Comparison of ENCODE assay signal across 11 cellular contexts in genomic region chr19:11451942-11452813, GRCh38. TPM values are rescaled to one million over a fixed set of nuclear protein-coding genes. Genes with fewer than 3 reads are reported as not detected.
DNase-seq lines count a peak whose midpoint lies in the region; ATAC-seq, FAIRE-seq and TF ChIP-seq lines count a peak whose summit lies in the region.
"Had no signal": no experiment of that assay in that cellular context is flagged by ENCODE, and none has a peak within 500 bp of the region (broad histone marks: within the 10 kb centered on the region; RNA-seq: fewer than 3 reads in every experiment).

No MANE protein-coding gene starts in this region.

- no peak overlapping the region for H4K8ac ChIP-seq in IMR-90 (ENCODE audit: low read depth in 2 of 2, low read length in 2 of 2)

- TF ChIP-seq POLR2A in IMR-90 (IDR thresholded peaks at IDR 0.05; ENCODE audit: low read depth, low read length) (no peak), GM12878 (IDR thresholded peaks at IDR 0.05; ENCODE audit: low read depth, low read length) (no peak), upper lobe of left lung (IDR thresholded peaks at IDR 0.05) (no peak), gastroesophageal sphincter (IDR thresholded peaks at IDR 0.05) (no peak)

- TF ChIP-seq RAD21 in IMR-90 (IDR thresholded peaks at IDR 0.05; ENCODE audit: low read length) (no peak), GM12878 (IDR thresholded peaks at IDR 0.05; ENCODE audit: insufficient read depth, low read depth, low read length) (no peak)

- SMC1A ChIA-PET in GM12878 (lab: Charles Lee; ENCODE audit: uncharacterized antibody, unreplicated experiment), result interaction anchor here (0.6 to 1.6 kb wide), 10 partner anchors 16 to 393 kb away, joined by 3 to 7 read pairs (median 5); partner anchors contain the start of genes ECSIT and SWSAP1

- H3F3A ChIP-seq in DOHH2 (ENCODE audit: control insufficient read depth, insufficient read depth), result peaks cover 6% of the 10 kb centered on the region

- no peak for DNase-seq in IMR-90
- DNase-seq in GM12878 (ENCODE audit: low read depth, low spot score), result no peak
- no peak for DNase-seq in mesothelial cell of epicardium (ENCODE audit: low spot score in 2 of 2, unreplicated experiment in 2 of 2)
- no peak for DNase-seq in upper lobe of left lung
- no peak for DNase-seq in NCI-H128 (lab: John Stamatoyannopoulos, UW; ENCODE audit: unreplicated experiment)
- no peak for DNase-seq in NCI-H187 treated with DMSO at 0.1 percent for 48 hours (lab: John Stamatoyannopoulos, UW)
- DNase-seq: activated CD8-positive, alpha-beta memory T cell treated with anti-CD3 and anti-CD28 coated beads for 24 hours; CD4-positive, CD25-positive, alpha-beta regulatory T cell had no signal

- no peaks in the 10 kb centered on the region for H3K79me1 ChIP-seq in IMR-90 (ENCODE audit: low read depth in 1 of 2, low read length in 2 of 2)

- H4K5ac ChIP-seq in IMR-90 (ENCODE audit: low read depth, low read length), result no peak overlapping the region

- intact Hi-C loops in IMR-90 (cut with micrococcal nuclease), result no loop called here
- intact Hi-C loops in GM12878 (cut with micrococcal nuclease; ENCODE audit: unreplicated experiment), result no loop called here

- H2AK9ac ChIP-seq in IMR-90 (replicated peaks; ENCODE audit: low read depth, low read length, poor library complexity), result no peak overlapping the region

- H3K27ac ChIP-seq in DOHH2 (ENCODE audit: low read depth, low read length) (no peak overlapping the region), IMR-90 (ENCODE audit: insufficient read depth, low read length) (no peak overlapping the region), GM12878 (ENCODE audit: control insufficient read depth, insufficient read depth) (no peak overlapping the region), upper lobe of left lung (no peak overlapping the region), gastroesophageal sphincter (no peak overlapping the region)
- H3K27ac ChIP-seq: SJSA1 had no signal

- no peak overlapping the region for H2BK15ac ChIP-seq in IMR-90 (ENCODE audit: low read depth, low read length)

- H3K18ac ChIP-seq in IMR-90 (ENCODE audit: low read depth, low read length), result no peak overlapping the region

- no peak overlapping the region for H3K14ac ChIP-seq in IMR-90 (replicated peaks; ENCODE audit: low read depth, low read length)

- no peak overlapping the region for H3K4me3 Mint-ChIP-seq in mesothelial cell of epicardium
- H3K4me3 Mint-ChIP-seq: CD4-positive, CD25-positive, alpha-beta regulatory T cell had no signal

- TF ChIP-seq EP300 in GM12878 (IDR thresholded peaks at IDR 0.05; ENCODE audit: borderline replicate concordance in 1 of 2, control insufficient read depth in 1 of 2, low read depth in 2 of 2, low read length in 2 of 2) (peak in 1 of 2 experiments; percentile 29; a peak in 1 of 4 replicates), upper lobe of left lung (IDR thresholded peaks at IDR 0.05) (no peak), gastroesophageal sphincter (IDR thresholded peaks at IDR 0.05) (no peak)

- ATAC-seq in IMR-90 (ENCODE audit: low read depth) (no peak), GM12878 (peak; percentile 66), upper lobe of left lung (ENCODE audit: low FRiP score in 2 of 2) (no peak), gastroesophageal sphincter (no peak)

- no peaks in the 10 kb centered on the region for H3K9me1 ChIP-seq in IMR-90 (ENCODE audit: insufficient read depth, low read length)

- CTCF ChIA-PET in IMR-90 (lab: Yijun Ruan, JAX) (interaction anchor here (0.7 to 1.1 kb wide), 3 partner anchors 9 to 158 kb away, joined by 5 to 7 read pairs (median 5); no protein-coding TSS in a partner anchor), GM12878 (lab: Yijun Ruan, JAX) (interaction anchor here (0.6 to 1.8 kb wide), 17 partner anchors 9 to 468 kb away, joined by 3 to 14 read pairs (median 4); partner anchors contain the start of genes ODAD3, PRKCSH and SWSAP1)

- H3K79me2 ChIP-seq in DOHH2 (ENCODE audit: control insufficient read depth, low read length) (no peaks in the 10 kb centered on the region), GM12878 (ENCODE audit: control insufficient read depth, insufficient read depth, low read length) (no peaks in the 10 kb centered on the region)

- H3K36me3 Mint-ChIP-seq in mesothelial cell of epicardium, result peaks cover 5% of the 10 kb centered on the region
- H3K36me3 Mint-ChIP-seq: CD4-positive, CD25-positive, alpha-beta regulatory T cell had no signal

- no peak overlapping the region for H2BK120ac ChIP-seq in IMR-90 (ENCODE audit: low read depth, low read length)

- no peak overlapping the region for H2AK5ac ChIP-seq in IMR-90 (ENCODE audit: low read depth, low read length)

- H4K91ac ChIP-seq in IMR-90 (ENCODE audit: insufficient read depth, low read depth, low read length), result no peak overlapping the region

- no peak overlapping the region for H3K4me2 ChIP-seq in DOHH2 (ENCODE audit: low read length)
- no peak overlapping the region for H3K4me2 ChIP-seq in IMR-90 (ENCODE audit: low read depth, low read length)
- H3K4me2 ChIP-seq in GM12878 (ENCODE audit: control insufficient read depth, insufficient read depth), result peak overlapping the region; percentile 17; the same call in 1 of the 2 replicates

- no peak overlapping the region for H3K23ac ChIP-seq in IMR-90 (ENCODE audit: low read depth, low read length)

- H3K4me1 ChIP-seq in DOHH2 (ENCODE audit: control insufficient read depth, low read length) (peaks cover 9% of the 10 kb centered on the region), IMR-90 (ENCODE audit: control insufficient read depth, insufficient read depth, low read length) (no peaks in the 10 kb centered on the region; the same call in 1 of the 2 replicates), GM12878 (ENCODE audit: control insufficient read depth, insufficient read depth, low read length) (0 out of 2 replicates have a peak, but pooled peaks cover 4% of the 10 kb centered on the region), upper lobe of left lung (peaks cover 0 to 4% (median 0%) of the 10 kb centered on the region in 4 donors), gastroesophageal sphincter (peaks cover 0 to 4% (median 0%) of the 10 kb centered on the region in 3 donors)
- H3K4me1 ChIP-seq: SJSA1 had no signal

- H3K27me3 ChIP-seq in DOHH2 (ENCODE audit: control insufficient read depth, low read length) (no peaks in the 10 kb centered on the region), IMR-90 (ENCODE audit: control insufficient read depth, insufficient read depth, low read length) (no peaks in the 10 kb centered on the region), GM12878 (replicated peaks in 1 of 2; ENCODE audit: control insufficient read depth in 2 of 2, insufficient read depth in 2 of 2, low read length in 1 of 2) (no peaks in the 10 kb centered on the region), upper lobe of left lung (no peaks in the 10 kb centered on the region), gastroesophageal sphincter (peaks cover 22% of the 10 kb centered on the region)
- H3K27me3 ChIP-seq: SJSA1 had no signal

- peak overlapping the region; percentile 34 for H2AFZ ChIP-seq in IMR-90 (replicated peaks; ENCODE audit: low read length, poor library complexity)
- no peak overlapping the region for H2AFZ ChIP-seq in GM12878 (ENCODE audit: control insufficient read depth, low read depth, low read length)

- POLR2A ChIA-PET in IMR-90 (lab: Charles Lee; ENCODE audit: unreplicated experiment) (interaction anchor here (0.6 to 0.7 kb wide), 4 partner anchors 8 to 567 kb away, joined by 3 to 12 read pairs (median 6); partner anchors contain the start of gene ECSIT), GM12878 (lab: Charles Lee) (interaction anchor here (0.5 to 1.7 kb wide), 13 partner anchors 8 to 564 kb away, joined by 3 to 9 read pairs (median 4); partner anchors contain the start of genes ODAD3 and PRKCSH)

- H3K36me3 ChIP-seq in DOHH2 (ENCODE audit: control insufficient read depth, low read length) (peaks cover 31% of the 10 kb centered on the region), IMR-90 (ENCODE audit: control insufficient read depth, insufficient read depth, low read length) (peaks cover 26% of the 10 kb centered on the region), GM12878 (ENCODE audit: control insufficient read depth in 2 of 2, insufficient read depth in 2 of 2, low read length in 1 of 2) (peaks cover 0 to 11% of the 10 kb centered on the region in 2 experiments; a peak in 2 of 4 replicates), upper lobe of left lung (peaks cover 14 to 38% (median 36%) of the 10 kb centered on the region in 4 donors), gastroesophageal sphincter (peaks cover 0 to 39% of the 10 kb centered on the region in 2 donors)

- H3K4me1 Mint-ChIP-seq in mesothelial cell of epicardium, result peaks cover 8% of the 10 kb centered on the region

- in situ Hi-C loops in IMR-90 (cut with MboI; ENCODE audit: low sequenced_read_pairs), result no loop called here
- in situ Hi-C loops in GM12878 (cut with MboI), result no loop called here

- TF ChIP-seq CTCF in DOHH2 (IDR thresholded peaks at IDR 0.05; ENCODE audit: low read depth, low read length, poor library complexity, severe bottlenecking) (peak; percentile 42), IMR-90 (conservative IDR thresholded peaks at IDR 0.05; ENCODE audit: low read depth, low read length) (0 out of 2 replicates have a peak, but pooled peaks have one; percentile 11), GM12878 (IDR thresholded peaks at IDR 0.05 in 2 of 3, conservative IDR thresholded peaks at IDR 0.05 in 1 of 3; ENCODE audit: control insufficient read depth in 2 of 3, extremely low read depth in 1 of 3, insufficient read depth in 1 of 3, low read depth in 3 of 3, low read length in 3 of 3) (peak in 1 of 3 experiments; percentile 12; a peak in 1 of 6 replicates), mesothelial cell of epicardium (IDR thresholded peaks at IDR 0.05; ENCODE audit: unreplicated experiment) (no peak), upper lobe of left lung (IDR thresholded peaks at IDR 0.05) (no peak), gastroesophageal sphincter (IDR thresholded peaks at IDR 0.05) (no peak)

- H3K27ac Mint-ChIP-seq in mesothelial cell of epicardium, result peak overlapping the region; percentile 57

- FAIRE-seq in GM12878 (lab: Jason Lieb, UNC), result peak; percentile 62

- H3K9me3 ChIP-seq in DOHH2 (ENCODE audit: control insufficient read depth, insufficient read depth, low read length), result no peaks in the 10 kb centered on the region
- no peaks in the 10 kb centered on the region for H3K9me3 ChIP-seq in IMR-90 (ENCODE audit: control insufficient read depth, insufficient read depth, low read length)
- no peaks in the 10 kb centered on the region for H3K9me3 ChIP-seq in GM12878 (replicated peaks; ENCODE audit: control insufficient read depth, insufficient read depth, low read length)
- no peaks in the 10 kb centered on the region for H3K9me3 ChIP-seq in upper lobe of left lung
- no peaks in the 10 kb centered on the region for H3K9me3 ChIP-seq in gastroesophageal sphincter
- H3K9me3 ChIP-seq: SJSA1 had no signal

- H2BK20ac ChIP-seq in IMR-90 (ENCODE audit: low read depth, low read length), result no peak overlapping the region

- BruUV-seq in IMR-90 (replicated peaks; lab: Mats Ljungman, UMichigan) (no TSS peak), GM12878 (replicated peaks; lab: Mats Ljungman, UMichigan) (no TSS peak)

- H3K9me2 ChIP-seq in DOHH2 (replicated peaks; ENCODE audit: control insufficient read depth, low read length), result no peaks in the 10 kb centered on the region

- dilution Hi-C loops in IMR-90 (cut with HindIII; ENCODE audit: low sequenced_read_pairs, unreplicated experiment), result no loop called here

- no peak overlapping the region for H2BK5ac ChIP-seq in IMR-90 (ENCODE audit: low read depth, low read length, poor library complexity, severe bottlenecking)

- H3K56ac ChIP-seq in IMR-90 (ENCODE audit: extremely low read depth, insufficient read depth, low read length), result no peak overlapping the region

- H4K20me1 ChIP-seq in DOHH2 (ENCODE audit: control insufficient read depth, insufficient read depth, low read depth, low read length) (no peaks in the 10 kb centered on the region), IMR-90 (ENCODE audit: insufficient read depth, low read length) (no peaks in the 10 kb centered on the region), GM12878 (ENCODE audit: control insufficient read depth, insufficient read depth) (no peaks in the 10 kb centered on the region)

- H3K9me3 Mint-ChIP-seq in mesothelial cell of epicardium, result no peaks in the 10 kb centered on the region
- H3K9me3 Mint-ChIP-seq: CD4-positive, CD25-positive, alpha-beta regulatory T cell had no signal

- WGBS in IMR-90 (ENCODE audit: extremely low coverage in 2 of 2, insufficient read length in 1 of 2), 2 experiments, result 54% methylated on average over 7 of the region's 26 CpGs; no CpG with 5 or more reads in 1 of the 2 experiments
- WGBS in GM12878 (ENCODE audit: insufficient coverage, insufficient replicate concordance, low lambda C conversion rate, missing lambda C conversion rate), result 1% methylated on average over 26 of the region's 26 CpGs
- 45 to 50% methylated on average over 26 of the region's 26 CpGs for WGBS in upper lobe of left lung, 2 donors
- 28 to 30% methylated on average over 17 to 19 of the region's 26 CpGs for WGBS in gastroesophageal sphincter (ENCODE audit: low coverage in 1 of 2), 2 donors

- no peaks in the 10 kb centered on the region for H3K27me3 Mint-ChIP-seq in mesothelial cell of epicardium (ENCODE audit: low read depth)
- H3K27me3 Mint-ChIP-seq: CD4-positive, CD25-positive, alpha-beta regulatory T cell had no signal

- RAD21 ChIA-PET in GM12878 (lab: Charles Lee; ENCODE audit: unreplicated experiment), result interaction anchor here (0.6 to 2.2 kb wide), 10 partner anchors 17 to 129 kb away, joined by 3 to 19 read pairs (median 3); partner anchors contain the start of genes EPOR and PRKCSH

- no peak overlapping the region for H3K4ac ChIP-seq in IMR-90 (ENCODE audit: low read depth, low read length)

- H3K4me3 ChIP-seq in DOHH2 (ENCODE audit: low read length) (no peak overlapping the region), IMR-90 (ENCODE audit: insufficient read depth, low read depth, low read length) (no peak overlapping the region), GM12878 (no peak overlapping the region; the same call in 1 of the 2 replicates), upper lobe of left lung (no peak overlapping the region), gastroesophageal sphincter (no peak overlapping the region)
- H3K4me3 ChIP-seq: SJSA1 had no signal

- H3K9ac ChIP-seq in IMR-90 (ENCODE audit: low read depth, low read length), result no peak overlapping the region
- no peak overlapping the region for H3K9ac ChIP-seq in GM12878 (ENCODE audit: control insufficient read depth, insufficient read depth, low read length)

RNA-seq across cellular contexts. Expression of gene PRKCSH, which starts 16.7 kb away (rescaled TPM):
- 36.0 and 55.8 TPM in 2 replicates for total RNA-seq in IMR-90 (2012; rRNA removed)
- polyA plus RNA-seq in IMR-90 (2012; rRNA removed), result 252 and 272 TPM in 2 replicates
- 208 and 303 TPM in 2 replicates for polyA plus RNA-seq in IMR-90 (2012; cell fraction: cytosol; rRNA removed)
- polyA plus RNA-seq in IMR-90 (2012; cell fraction: nucleus; rRNA removed; ENCODE audit: low replicate concordance), result 310 and 537 TPM in 2 replicates
- total RNA-seq in GM12878 (2013; cell fraction: nucleolus; rRNA removed), result 82.5 and 98.4 TPM in 2 replicates
- 95.5 and 99.3 TPM in 2 replicates for total RNA-seq in GM12878 (2014; rRNA removed)
- 37.9 and 40.5 TPM in 2 replicates for total RNA-seq in GM12878 (2014; rRNA removed; fragmentation: Illumina TruSeq; extraction: Trizol)
- total RNA-seq in GM12878 (2021), result 271 and 280 TPM in 2 replicates
- 102 TPM for polyA plus RNA-seq in GM12878 (2011; ENCODE audit: low read depth)
- polyA plus RNA-seq in GM12878 (2011; rRNA removed), result 31.5 and 42.0 TPM in 2 replicates
- 77.2 and 88.9 TPM in 2 replicates for polyA plus RNA-seq in GM12878 (2011; cell fraction: cytosol; rRNA removed)
- polyA plus RNA-seq in GM12878 (2011; cell fraction: nucleus; rRNA removed), result 270 and 309 TPM in 2 replicates
- polyA plus RNA-seq in GM12878 (2012), result 225 and 255 TPM in 2 replicates
- polyA plus RNA-seq in GM12878 (2014; fragmentation: Illumina TruSeq; extraction: Trizol), result 60.5 and 97.4 TPM in 2 replicates
- 1 to 10 TPM; 1.1 to 5.2 TPM for polyA plus RNA-seq in GM12878 (2014; fragmentation: Nextera tagmentation; extraction: Ambion mirVana)
- 110 and 125 TPM in 2 replicates for polyA plus RNA-seq in GM12878 (2014; rRNA removed)
- polyA plus RNA-seq in GM12878 (2016; fragmentation: Nextera tagmentation; extraction: Ambion mirVana), result 10 to 100 TPM; 42.0 to 46.1 TPM
- 47.5 and 73.1 TPM in 2 replicates for polyA minus RNA-seq in GM12878 (2011; rRNA and poly(A)+ RNA removed)
- polyA minus RNA-seq in GM12878 (2011; cell fraction: cytosol; rRNA and poly(A)+ RNA removed), result 83.8 and 90.2 TPM in 2 replicates
- 53.7 and 95.3 TPM in 2 replicates for polyA minus RNA-seq in GM12878 (2011; cell fraction: nucleus; rRNA and poly(A)+ RNA removed)
- total RNA-seq in mesothelial cell of epicardium, result 381 to 396 TPM (median 385 TPM) in 3 replicates
- 100 to 1,000 TPM; 124 to 341 (median 187) TPM for total RNA-seq in upper lobe of left lung
- 100 to 1,000 TPM in 1 of 4 donors, 10 to 100 TPM in 3; 72.8 to 112 (median 85.8) TPM for total RNA-seq in gastroesophageal sphincter

RNA-seq across cellular contexts. Expression of gene ODAD3, which starts 17.3 kb away (rescaled TPM):
- under 0.01 and 0.28 TPM in 2 replicates for total RNA-seq in IMR-90 (2012; rRNA removed)
- 0.04 and 0.44 TPM in 2 replicates for polyA plus RNA-seq in IMR-90 (2012; rRNA removed)
- polyA plus RNA-seq in IMR-90 (2012; cell fraction: cytosol; rRNA removed), result 0.04 and 0.09 TPM in 2 replicates
- 0.64 and 0.76 TPM in 2 replicates for polyA plus RNA-seq in IMR-90 (2012; cell fraction: nucleus; rRNA removed; ENCODE audit: low replicate concordance)
- total RNA-seq in GM12878 (2013; cell fraction: nucleolus; rRNA removed), result not detected in 2 replicates
- total RNA-seq in GM12878 (2014; rRNA removed), result not detected in 2 replicates
- not detected in 2 replicates for total RNA-seq in GM12878 (2014; rRNA removed; fragmentation: Illumina TruSeq; extraction: Trizol)
- total RNA-seq in GM12878 (2021), result 0.11 and 0.28 TPM in 2 replicates
- 0.13 TPM for polyA plus RNA-seq in GM12878 (2011; ENCODE audit: low read depth)
- 0.20 and 0.39 TPM in 2 replicates for polyA plus RNA-seq in GM12878 (2011; rRNA removed)
- 0.20 and 0.24 TPM in 2 replicates for polyA plus RNA-seq in GM12878 (2011; cell fraction: cytosol; rRNA removed)
- 0.31 and 0.85 TPM in 2 replicates for polyA plus RNA-seq in GM12878 (2011; cell fraction: nucleus; rRNA removed)
- polyA plus RNA-seq in GM12878 (2012), result 1.0 and 1.2 TPM in 2 replicates
- not detected in 2 replicates for polyA plus RNA-seq in GM12878 (2014; fragmentation: Illumina TruSeq; extraction: Trizol)
- not detected for polyA plus RNA-seq in GM12878 (2014; fragmentation: Nextera tagmentation; extraction: Ambion mirVana)
- 0.08 TPM in 1 of 2 replicates, not detected in the other for polyA plus RNA-seq in GM12878 (2014; rRNA removed)
- under 1 TPM in 1 of 2 experiments, not detected in 1; 0.11 TPM for polyA plus RNA-seq in GM12878 (2016; fragmentation: Nextera tagmentation; extraction: Ambion mirVana)
- polyA minus RNA-seq in GM12878 (2011; rRNA and poly(A)+ RNA removed), result not detected in 2 replicates
- not detected in 2 replicates for polyA minus RNA-seq in GM12878 (2011; cell fraction: cytosol; rRNA and poly(A)+ RNA removed)
- polyA minus RNA-seq in GM12878 (2011; cell fraction: nucleus; rRNA and poly(A)+ RNA removed), result 0.24 TPM in 1 of 2 replicates, not detected in the other
- 0.95 to 1.7 TPM (median 1.4 TPM) in 3 replicates for total RNA-seq in mesothelial cell of epicardium
- 10 to 100 TPM in 1 of 6 donors, 1 to 10 TPM in 4, under 1 TPM in 1; 0.34 to 11.1 (median 4.1) TPM for total RNA-seq in upper lobe of left lung
- total RNA-seq in gastroesophageal sphincter, result 1 to 10 TPM in 1 of 4 donors, under 1 TPM in 1, not detected in 2; 0.27 to 1.4 TPM
- total RNA-seq: CD4-positive, CD25-positive, alpha-beta regulatory T cell had no signal
- polyA plus RNA-seq: CD4-positive, CD25-positive, alpha-beta regulatory T cell had no signal

RNA-seq across cellular contexts. Expression of gene ELAVL3, which starts 28.7 kb away (rescaled TPM):
- total RNA-seq in IMR-90 (2012; rRNA removed), result not detected in 2 replicates
- polyA plus RNA-seq in IMR-90 (2012; rRNA removed), result not detected in 2 replicates
- polyA plus RNA-seq in IMR-90 (2012; cell fraction: cytosol; rRNA removed), result not detected in 2 replicates
- 0.02 TPM in 2 replicates for polyA plus RNA-seq in IMR-90 (2012; cell fraction: nucleus; rRNA removed; ENCODE audit: low replicate concordance)
- not detected in 2 replicates for total RNA-seq in GM12878 (2013; cell fraction: nucleolus; rRNA removed)
- under 0.01 TPM in 1 of 2 replicates, not detected in the other for total RNA-seq in GM12878 (2014; rRNA removed)
- total RNA-seq in GM12878 (2014; rRNA removed; fragmentation: Illumina TruSeq; extraction: Trizol), result not detected in 2 replicates
- not detected in 2 replicates for total RNA-seq in GM12878 (2021)
- not detected for polyA plus RNA-seq in GM12878 (2011; ENCODE audit: low read depth)
- polyA plus RNA-seq in GM12878 (2011; rRNA removed), result not detected in 2 replicates
- not detected in 2 replicates for polyA plus RNA-seq in GM12878 (2011; cell fraction: cytosol; rRNA removed)
- 0.01 TPM in 1 of 2 replicates, not detected in the other for polyA plus RNA-seq in GM12878 (2011; cell fraction: nucleus; rRNA removed)
- 0.07 and 0.13 TPM in 2 replicates for polyA plus RNA-seq in GM12878 (2012)
- 0.01 TPM in 1 of 2 replicates, not detected in the other for polyA plus RNA-seq in GM12878 (2014; fragmentation: Illumina TruSeq; extraction: Trizol)
- polyA plus RNA-seq in GM12878 (2014; fragmentation: Nextera tagmentation; extraction: Ambion mirVana), result not detected
- polyA plus RNA-seq in GM12878 (2014; rRNA removed), result 0.06 TPM in 1 of 2 replicates, not detected in the other
- under 1 TPM in 1 of 2 experiments, not detected in 1; 0.05 TPM for polyA plus RNA-seq in GM12878 (2016; fragmentation: Nextera tagmentation; extraction: Ambion mirVana)
- not detected in 2 replicates for polyA minus RNA-seq in GM12878 (2011; rRNA and poly(A)+ RNA removed)
- polyA minus RNA-seq in GM12878 (2011; cell fraction: cytosol; rRNA and poly(A)+ RNA removed), result not detected in 2 replicates
- polyA minus RNA-seq in GM12878 (2011; cell fraction: nucleus; rRNA and poly(A)+ RNA removed), result not detected in 2 replicates
- 0.07 to 0.63 TPM in 2 of 3 replicates, not detected in the other for total RNA-seq in mesothelial cell of epicardium
- total RNA-seq in upper lobe of left lung, result under 1 TPM in 1 of 6 donors, not detected in 5; 0.03 TPM
- 1 to 10 TPM in 1 of 4 donors, under 1 TPM in 2, not detected in 1; 0.04 to 3.3 (median 0.27) TPM for total RNA-seq in gastroesophageal sphincter
- total RNA-seq: CD4-positive, CD25-positive, alpha-beta regulatory T cell had no signal
- polyA plus RNA-seq: CD4-positive, CD25-positive, alpha-beta regulatory T cell had no signal

RNA-seq across cellular contexts. Expression of gene RGL3, which starts 33.1 kb away (rescaled TPM):
- 0.18 TPM in 1 of 2 replicates, not detected in the other for total RNA-seq in IMR-90 (2012; rRNA removed)
- 0.34 and 0.62 TPM in 2 replicates for polyA plus RNA-seq in IMR-90 (2012; rRNA removed)
- polyA plus RNA-seq in IMR-90 (2012; cell fraction: cytosol; rRNA removed), result 0.27 and 0.48 TPM in 2 replicates
- polyA plus RNA-seq in IMR-90 (2012; cell fraction: nucleus; rRNA removed; ENCODE audit: low replicate concordance), result 10.2 and 19.9 TPM in 2 replicates
- 0.61 TPM in 1 of 2 replicates, not detected in the other for total RNA-seq in GM12878 (2013; cell fraction: nucleolus; rRNA removed)
- not detected in 2 replicates for total RNA-seq in GM12878 (2014; rRNA removed)
- total RNA-seq in GM12878 (2014; rRNA removed; fragmentation: Illumina TruSeq; extraction: Trizol), result not detected in 2 replicates
- total RNA-seq in GM12878 (2021), result not detected in 2 replicates
- polyA plus RNA-seq in GM12878 (2011; ENCODE audit: low read depth), result not detected
- polyA plus RNA-seq in GM12878 (2011; rRNA removed), result not detected in 2 replicates
- not detected in 2 replicates for polyA plus RNA-seq in GM12878 (2011; cell fraction: cytosol; rRNA removed)
- not detected in 2 replicates for polyA plus RNA-seq in GM12878 (2011; cell fraction: nucleus; rRNA removed)
- polyA plus RNA-seq in GM12878 (2012), result 0.25 and 0.28 TPM in 2 replicates
- not detected in 2 replicates for polyA plus RNA-seq in GM12878 (2014; fragmentation: Illumina TruSeq; extraction: Trizol)
- polyA plus RNA-seq in GM12878 (2014; fragmentation: Nextera tagmentation; extraction: Ambion mirVana), result not detected
- not detected in 2 replicates for polyA plus RNA-seq in GM12878 (2014; rRNA removed)
- polyA plus RNA-seq in GM12878 (2016; fragmentation: Nextera tagmentation; extraction: Ambion mirVana), result not detected
- not detected in 2 replicates for polyA minus RNA-seq in GM12878 (2011; rRNA and poly(A)+ RNA removed)
- polyA minus RNA-seq in GM12878 (2011; cell fraction: cytosol; rRNA and poly(A)+ RNA removed), result 2.7 TPM in 1 of 2 replicates, not detected in the other
- polyA minus RNA-seq in GM12878 (2011; cell fraction: nucleus; rRNA and poly(A)+ RNA removed), result not detected in 2 replicates
- total RNA-seq in mesothelial cell of epicardium, result 80.8 to 84.8 TPM (median 82.6 TPM) in 3 replicates
- total RNA-seq in upper lobe of left lung, result 100 to 1,000 TPM in 1 of 6 donors, 10 to 100 TPM in 5; 18.5 to 242 (median 44.6) TPM
- total RNA-seq in gastroesophageal sphincter, result 1 to 10 TPM in 2 of 4 donors, under 1 TPM in 2; 0.25 to 3.7 (median 1.3) TPM
- total RNA-seq: CD4-positive, CD25-positive, alpha-beta regulatory T cell; SJSA1 had no signal
- polyA plus RNA-seq: CD4-positive, CD25-positive, alpha-beta regulatory T cell had no signal

RNA-seq across cellular contexts. Expression of gene ZNF653, which starts 53.5 kb away (rescaled TPM):
- total RNA-seq in IMR-90 (2012; rRNA removed), result 3.9 and 4.4 TPM in 2 replicates
- 9.0 and 10.3 TPM in 2 replicates for polyA plus RNA-seq in IMR-90 (2012; rRNA removed)
- polyA plus RNA-seq in IMR-90 (2012; cell fraction: cytosol; rRNA removed), result 7.2 and 9.3 TPM in 2 replicates
- polyA plus RNA-seq in IMR-90 (2012; cell fraction: nucleus; rRNA removed; ENCODE audit: low replicate concordance), result 26.5 and 30.3 TPM in 2 replicates
- total RNA-seq in GM12878 (2013; cell fraction: nucleolus; rRNA removed), result 21.0 and 22.1 TPM in 2 replicates
- total RNA-seq in GM12878 (2014; rRNA removed), result 6.8 and 7.2 TPM in 2 replicates
- total RNA-seq in GM12878 (2014; rRNA removed; fragmentation: Illumina TruSeq; extraction: Trizol), result 4.3 and 5.2 TPM in 2 replicates
- 9.5 and 10.0 TPM in 2 replicates for total RNA-seq in GM12878 (2021)
- 3.1 TPM for polyA plus RNA-seq in GM12878 (2011; ENCODE audit: low read depth)
- 9.5 and 13.2 TPM in 2 replicates for polyA plus RNA-seq in GM12878 (2011; rRNA removed)
- polyA plus RNA-seq in GM12878 (2011; cell fraction: cytosol; rRNA removed), result 21.7 and 28.8 TPM in 2 replicates
- polyA plus RNA-seq in GM12878 (2011; cell fraction: nucleus; rRNA removed), result 34.5 and 38.5 TPM in 2 replicates
- 4.9 and 7.7 TPM in 2 replicates for polyA plus RNA-seq in GM12878 (2012)
- polyA plus RNA-seq in GM12878 (2014; fragmentation: Illumina TruSeq; extraction: Trizol), result 1.8 and 6.2 TPM in 2 replicates
- polyA plus RNA-seq in GM12878 (2014; fragmentation: Nextera tagmentation; extraction: Ambion mirVana), result not detected
- 8.1 and 11.2 TPM in 2 replicates for polyA plus RNA-seq in GM12878 (2014; rRNA removed)
- polyA plus RNA-seq in GM12878 (2016; fragmentation: Nextera tagmentation; extraction: Ambion mirVana), result 1 to 10 TPM; 2.2 to 2.8 TPM
- 5.5 and 10.6 TPM in 2 replicates for polyA minus RNA-seq in GM12878 (2011; rRNA and poly(A)+ RNA removed)
- 1.9 and 7.0 TPM in 2 replicates for polyA minus RNA-seq in GM12878 (2011; cell fraction: cytosol; rRNA and poly(A)+ RNA removed)
- polyA minus RNA-seq in GM12878 (2011; cell fraction: nucleus; rRNA and poly(A)+ RNA removed), result 8.1 and 14.7 TPM in 2 replicates
- 13.9 to 16.5 TPM (median 15.4 TPM) in 3 replicates for total RNA-seq in mesothelial cell of epicardium
- 10 to 100 TPM in 3 of 6 donors, 1 to 10 TPM in 3; 6.8 to 30.4 (median 10.3) TPM for total RNA-seq in upper lobe of left lung
- total RNA-seq in gastroesophageal sphincter, result 10 to 100 TPM in 2 of 4 donors, 1 to 10 TPM in 2; 5.1 to 20.4 (median 10.6) TPM

Comparison
In these comparisons a context has a peak if more than half of its experiments do, and no peak if none do; other contexts are left out.
1. CTCF ChIP-seq: peak in DOHH2 (single experiment) and IMR-90 (single experiment); none in mesothelial cell of epicardium (single experiment), upper lobe of left lung (0 of 6) and gastroesophageal sphincter (0 of 4).